Comparison of ENCODE assay signal across 14 cellular contexts in genomic region chr3:177817746-177818145, GRCh38.
"Had no signal": no experiment of that assay in that cellular context is flagged by ENCODE, and none has a peak within 500 bp of the region (broad histone marks: within the 10 kb centered on the region; RNA-seq: fewer than 3 reads in every experiment).

No MANE protein-coding gene starts in this region.

- DNase-seq: activated CD4-positive, alpha-beta T cell treated with anti-CD3 and anti-CD28 coated beads, Interleukin-2, amount 10 ng/mL, durations not matched to agents 7 days and 5 days; activated CD4-positive, CD25-positive, alpha-beta regulatory T cell; activated naive CD8-positive, alpha-beta T cell treated with anti-CD3 and anti-CD28 coated beads for 36 hours; brain microvascular endothelial cell; effector CD8-positive, alpha-beta T cell; heart left ventricle; immature natural killer cell; mucosa of descending colon; naive thymus-derived CD4-positive, alpha-beta T cell; posterior cingulate gyrus; retina; stimulated activated CD4-positive, alpha-beta T cell treated with anti-CD3 and anti-CD28 coated beads, Interleukin-2, amount 100 ng/mL, for 48 hours; trophoblast cell had no signal

- H3K9me3 ChIP-seq: heart left ventricle, mucosa of descending colon had no signal

- H3K36me3 ChIP-seq: brain microvascular endothelial cell, heart left ventricle had no signal

- H3K27ac ChIP-seq: brain microvascular endothelial cell had no signal

- H3K4me3 ChIP-seq: heart left ventricle, mucosa of descending colon had no signal

- H3K27me3 ChIP-seq: brain microvascular endothelial cell, heart left ventricle had no signal

- ATAC-seq: mucosa of descending colon; naive thymus-derived CD4-positive, alpha-beta T cell; stimulated activated memory B cell treated with anti-CD40 and anti-IgM and Interleukin-4, amounts not matched to agents 10 μg/mL and 1 μg/mL and 100 μg/mL, for 72 hours had no signal
